ENCODE assay signal across 2 cellular contexts in genomic region chr14:102056694-102057442, GRCh38.
TF ChIP-seq lines count a peak whose summit lies in the region.

No MANE protein-coding gene starts in this region.

TF ChIP-seq in HEK293, 187 proteins besides CTCF, POLR2A, EP300 and RAD21:
- TF ChIP-seq, protein P1, sequence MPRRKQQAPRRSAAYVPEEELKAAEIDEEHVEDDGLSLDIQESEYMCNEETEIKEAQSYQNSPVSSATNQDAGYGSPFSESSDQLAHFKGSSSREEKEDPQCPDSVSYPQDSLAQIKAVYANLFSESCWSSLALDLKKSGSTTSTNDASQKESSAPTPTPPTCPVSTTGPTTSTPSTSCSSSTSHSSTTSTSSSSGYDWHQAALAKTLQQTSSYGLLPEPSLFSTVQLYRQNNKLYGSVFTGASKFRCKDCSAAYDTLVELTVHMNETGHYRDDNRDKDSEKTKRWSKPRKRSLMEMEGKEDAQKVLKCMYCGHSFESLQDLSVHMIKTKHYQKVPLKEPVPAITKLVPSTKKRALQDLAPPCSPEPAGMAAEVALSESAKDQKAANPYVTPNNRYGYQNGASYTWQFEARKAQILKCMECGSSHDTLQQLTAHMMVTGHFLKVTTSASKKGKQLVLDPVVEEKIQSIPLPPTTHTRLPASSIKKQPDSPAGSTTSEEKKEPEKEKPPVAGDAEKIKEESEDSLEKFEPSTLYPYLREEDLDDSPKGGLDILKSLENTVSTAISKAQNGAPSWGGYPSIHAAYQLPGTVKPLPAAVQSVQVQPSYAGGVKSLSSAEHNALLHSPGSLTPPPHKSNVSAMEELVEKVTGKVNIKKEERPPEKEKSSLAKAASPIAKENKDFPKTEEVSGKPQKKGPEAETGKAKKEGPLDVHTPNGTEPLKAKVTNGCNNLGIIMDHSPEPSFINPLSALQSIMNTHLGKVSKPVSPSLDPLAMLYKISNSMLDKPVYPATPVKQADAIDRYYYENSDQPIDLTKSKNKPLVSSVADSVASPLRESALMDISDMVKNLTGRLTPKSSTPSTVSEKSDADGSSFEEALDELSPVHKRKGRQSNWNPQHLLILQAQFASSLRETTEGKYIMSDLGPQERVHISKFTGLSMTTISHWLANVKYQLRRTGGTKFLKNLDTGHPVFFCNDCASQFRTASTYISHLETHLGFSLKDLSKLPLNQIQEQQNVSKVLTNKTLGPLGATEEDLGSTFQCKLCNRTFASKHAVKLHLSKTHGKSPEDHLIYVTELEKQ (tag by site-specific recombination; IDR thresholded peaks at IDR 0.05; ENCODE audit: borderline replicate concordance) = no peak
- TF ChIP-seq ZFHX2 (tag by site-specific recombination; conservative IDR thresholded peaks at IDR 0.05) (peak; percentile 38), ZSCAN4 (tag by site-specific recombination; IDR thresholded peaks at IDR 0.05) (peak; percentile 98), ZBTB26 (tag by site-specific recombination; optimal IDR thresholded peaks at IDR 0.05) (peak; percentile 37)

TF ChIP-seq in HepG2, 621 proteins besides CTCF, POLR2A, EP300 and RAD21 (continued from another document and continues in another):
- no peak for TF ChIP-seq ATF5 (CRISPR knock-in tag; IDR thresholded peaks at IDR 0.05; ENCODE audit: low read depth)
- no peak for TF ChIP-seq RORA (CRISPR knock-in tag; IDR thresholded peaks at IDR 0.05)
- TF ChIP-seq ZKSCAN1 (IDR thresholded peaks at IDR 0.05; ENCODE audit: low read length) = no peak
- TF ChIP-seq ZMYM3 (CRISPR knock-in tag; IDR thresholded peaks at IDR 0.05) = no peak
- TF ChIP-seq KLF11 (CRISPR knock-in tag; IDR thresholded peaks at IDR 0.05) = no peak
- no peak for TF ChIP-seq ZNF354B (CRISPR knock-in tag; IDR thresholded peaks at IDR 0.05)
- TF ChIP-seq REXO4 (CRISPR knock-in tag; IDR thresholded peaks at IDR 0.05; ENCODE audit: borderline replicate concordance) = no peak
- TF ChIP-seq, protein P2, sequence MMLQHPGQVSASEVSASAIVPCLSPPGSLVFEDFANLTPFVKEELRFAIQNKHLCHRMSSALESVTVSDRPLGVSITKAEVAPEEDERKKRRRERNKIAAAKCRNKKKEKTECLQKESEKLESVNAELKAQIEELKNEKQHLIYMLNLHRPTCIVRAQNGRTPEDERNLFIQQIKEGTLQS (CRISPR knock-in tag; IDR thresholded peaks at IDR 0.05) = no peak
- TF ChIP-seq SP5 (CRISPR knock-in tag; IDR thresholded peaks at IDR 0.05; ENCODE audit: borderline replicate concordance, low read depth) = no peak
- TF ChIP-seq, protein P3, sequence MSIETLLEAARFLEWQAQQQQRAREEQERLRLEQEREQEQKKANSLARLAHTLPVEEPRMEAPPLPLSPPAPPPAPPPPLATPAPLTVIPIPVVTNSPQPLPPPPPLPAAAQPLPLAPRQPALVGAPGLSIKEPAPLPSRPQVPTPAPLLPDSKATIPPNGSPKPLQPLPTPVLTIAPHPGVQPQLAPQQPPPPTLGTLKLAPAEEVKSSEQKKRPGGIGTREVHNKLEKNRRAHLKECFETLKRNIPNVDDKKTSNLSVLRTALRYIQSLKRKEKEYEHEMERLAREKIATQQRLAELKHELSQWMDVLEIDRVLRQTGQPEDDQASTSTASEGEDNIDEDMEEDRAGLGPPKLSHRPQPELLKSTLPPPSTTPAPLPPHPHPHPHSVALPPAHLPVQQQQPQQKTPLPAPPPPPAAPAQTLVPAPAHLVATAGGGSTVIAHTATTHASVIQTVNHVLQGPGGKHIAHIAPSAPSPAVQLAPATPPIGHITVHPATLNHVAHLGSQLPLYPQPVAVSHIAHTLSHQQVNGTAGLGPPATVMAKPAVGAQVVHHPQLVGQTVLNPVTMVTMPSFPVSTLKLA (IDR thresholded peaks at IDR 0.05) = peak; percentile 99
- TF ChIP-seq ZNF570 (CRISPR knock-in tag; IDR thresholded peaks at IDR 0.05; ENCODE audit: borderline replicate concordance) = no peak
- TF ChIP-seq CBFB (CRISPR knock-in tag; IDR thresholded peaks at IDR 0.05) = no peak
- TF ChIP-seq MEIS2 (CRISPR knock-in tag; IDR thresholded peaks at IDR 0.05) = no peak
- no peak for TF ChIP-seq BRF2 (CRISPR knock-in tag; IDR thresholded peaks at IDR 0.05)
- TF ChIP-seq HNRNPLL (IDR thresholded peaks at IDR 0.05; ENCODE audit: low read depth, low read length, poor library complexity, severe bottlenecking) = peak; percentile 54
- TF ChIP-seq ZNF672 (CRISPR knock-in tag; IDR thresholded peaks at IDR 0.05) = 0 out of 2 replicates have a peak, but pooled peaks have one; percentile 31
- TF ChIP-seq ZNF230 (CRISPR knock-in tag; IDR thresholded peaks at IDR 0.05) = no peak
- no peak for TF ChIP-seq TMF1 (CRISPR knock-in tag; IDR thresholded peaks at IDR 0.05; ENCODE audit: low read depth)
- TF ChIP-seq ISX (CRISPR knock-in tag; conservative IDR thresholded peaks at IDR 0.05) = no peak
- no peak for TF ChIP-seq ZNF746 (CRISPR knock-in tag; IDR thresholded peaks at IDR 0.05)
- no peak for TF ChIP-seq SP140L (CRISPR knock-in tag; IDR thresholded peaks at IDR 0.05; ENCODE audit: borderline replicate concordance)
- TF ChIP-seq SIX1 (CRISPR knock-in tag; IDR thresholded peaks at IDR 0.05; ENCODE audit: borderline replicate concordance) = no peak
- peak; percentile 8 for TF ChIP-seq TEAD3 (CRISPR knock-in tag; optimal IDR thresholded peaks at IDR 0.05; ENCODE audit: borderline replicate concordance)
- 0 out of 2 replicates have a peak, but pooled peaks have one; percentile 16 for TF ChIP-seq CHCHD3 (CRISPR knock-in tag; IDR thresholded peaks at IDR 0.05)
- TF ChIP-seq, protein P4, sequence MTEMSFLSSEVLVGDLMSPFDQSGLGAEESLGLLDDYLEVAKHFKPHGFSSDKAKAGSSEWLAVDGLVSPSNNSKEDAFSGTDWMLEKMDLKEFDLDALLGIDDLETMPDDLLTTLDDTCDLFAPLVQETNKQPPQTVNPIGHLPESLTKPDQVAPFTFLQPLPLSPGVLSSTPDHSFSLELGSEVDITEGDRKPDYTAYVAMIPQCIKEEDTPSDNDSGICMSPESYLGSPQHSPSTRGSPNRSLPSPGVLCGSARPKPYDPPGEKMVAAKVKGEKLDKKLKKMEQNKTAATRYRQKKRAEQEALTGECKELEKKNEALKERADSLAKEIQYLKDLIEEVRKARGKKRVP (CRISPR knock-in tag; IDR thresholded peaks at IDR 0.05) = no peak
- TF ChIP-seq TP53 (CRISPR knock-in tag; conservative IDR thresholded peaks at IDR 0.05) = no peak
- no peak for TF ChIP-seq ZNF572 (CRISPR knock-in tag; IDR thresholded peaks at IDR 0.05)
- no peak for TF ChIP-seq ZNF567 (CRISPR knock-in tag; IDR thresholded peaks at IDR 0.05; ENCODE audit: borderline replicate concordance)
- TF ChIP-seq KDM1A (CRISPR knock-in tag; IDR thresholded peaks at IDR 0.05) = no peak
- peak; percentile 46 for TF ChIP-seq AGO2 (optimal IDR thresholded peaks at IDR 0.05; ENCODE audit: low read depth, low read length)
- TF ChIP-seq GMEB1 (CRISPR knock-in tag; IDR thresholded peaks at IDR 0.05; ENCODE audit: borderline replicate concordance) = no peak
- TF ChIP-seq, protein P5, sequence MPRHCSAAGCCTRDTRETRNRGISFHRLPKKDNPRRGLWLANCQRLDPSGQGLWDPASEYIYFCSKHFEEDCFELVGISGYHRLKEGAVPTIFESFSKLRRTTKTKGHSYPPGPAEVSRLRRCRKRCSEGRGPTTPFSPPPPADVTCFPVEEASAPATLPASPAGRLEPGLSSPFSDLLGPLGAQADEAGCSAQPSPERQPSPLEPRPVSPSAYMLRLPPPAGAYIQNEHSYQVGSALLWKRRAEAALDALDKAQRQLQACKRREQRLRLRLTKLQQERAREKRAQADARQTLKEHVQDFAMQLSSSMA (CRISPR knock-in tag; IDR thresholded peaks at IDR 0.05) = no peak
- TF ChIP-seq, protein P6, sequence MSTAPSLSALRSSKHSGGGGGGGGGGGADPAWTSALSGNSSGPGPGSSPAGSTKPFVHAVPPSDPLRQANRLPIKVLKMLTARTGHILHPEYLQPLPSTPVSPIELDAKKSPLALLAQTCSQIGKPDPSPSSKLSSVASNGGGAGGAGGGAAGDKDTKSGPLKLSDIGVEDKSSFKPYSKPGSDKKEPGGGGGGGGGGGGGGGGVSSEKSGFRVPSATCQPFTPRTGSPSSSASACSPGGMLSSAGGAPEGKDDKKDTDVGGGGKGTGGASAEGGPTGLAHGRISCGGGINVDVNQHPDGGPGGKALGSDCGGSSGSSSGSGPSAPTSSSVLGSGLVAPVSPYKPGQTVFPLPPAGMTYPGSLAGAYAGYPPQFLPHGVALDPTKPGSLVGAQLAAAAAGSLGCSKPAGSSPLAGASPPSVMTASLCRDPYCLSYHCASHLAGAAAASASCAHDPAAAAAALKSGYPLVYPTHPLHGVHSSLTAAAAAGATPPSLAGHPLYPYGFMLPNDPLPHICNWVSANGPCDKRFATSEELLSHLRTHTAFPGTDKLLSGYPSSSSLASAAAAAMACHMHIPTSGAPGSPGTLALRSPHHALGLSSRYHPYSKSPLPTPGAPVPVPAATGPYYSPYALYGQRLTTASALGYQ (CRISPR knock-in tag; IDR thresholded peaks at IDR 0.05) = no peak
- no peak for TF ChIP-seq ZNF121 (CRISPR knock-in tag; IDR thresholded peaks at IDR 0.05)
- TF ChIP-seq, protein P7, sequence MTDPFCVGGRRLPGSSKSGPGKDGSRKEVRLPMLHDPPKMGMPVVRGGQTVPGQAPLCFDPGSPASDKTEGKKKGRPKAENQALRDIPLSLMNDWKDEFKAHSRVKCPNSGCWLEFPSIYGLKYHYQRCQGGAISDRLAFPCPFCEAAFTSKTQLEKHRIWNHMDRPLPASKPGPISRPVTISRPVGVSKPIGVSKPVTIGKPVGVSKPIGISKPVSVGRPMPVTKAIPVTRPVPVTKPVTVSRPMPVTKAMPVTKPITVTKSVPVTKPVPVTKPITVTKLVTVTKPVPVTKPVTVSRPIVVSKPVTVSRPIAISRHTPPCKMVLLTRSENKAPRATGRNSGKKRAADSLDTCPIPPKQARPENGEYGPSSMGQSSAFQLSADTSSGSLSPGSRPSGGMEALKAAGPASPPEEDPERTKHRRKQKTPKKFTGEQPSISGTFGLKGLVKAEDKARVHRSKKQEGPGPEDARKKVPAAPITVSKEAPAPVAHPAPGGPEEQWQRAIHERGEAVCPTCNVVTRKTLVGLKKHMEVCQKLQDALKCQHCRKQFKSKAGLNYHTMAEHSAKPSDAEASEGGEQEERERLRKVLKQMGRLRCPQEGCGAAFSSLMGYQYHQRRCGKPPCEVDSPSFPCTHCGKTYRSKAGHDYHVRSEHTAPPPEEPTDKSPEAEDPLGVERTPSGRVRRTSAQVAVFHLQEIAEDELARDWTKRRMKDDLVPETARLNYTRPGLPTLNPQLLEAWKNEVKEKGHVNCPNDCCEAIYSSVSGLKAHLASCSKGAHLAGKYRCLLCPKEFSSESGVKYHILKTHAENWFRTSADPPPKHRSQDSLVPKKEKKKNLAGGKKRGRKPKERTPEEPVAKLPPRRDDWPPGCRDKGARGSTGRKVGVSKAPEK (CRISPR knock-in tag; IDR thresholded peaks at IDR 0.05; ENCODE audit: borderline replicate concordance) = peak; percentile 71; the same call in 1 of the 2 replicates
- no peak for TF ChIP-seq TBX3 (IDR thresholded peaks at IDR 0.05; ENCODE audit: borderline replicate concordance)
- TF ChIP-seq BRD4 (CRISPR knock-in tag; IDR thresholded peaks at IDR 0.05) = no peak
- TF ChIP-seq JUNB (CRISPR knock-in tag; IDR thresholded peaks at IDR 0.05; ENCODE audit: borderline replicate concordance) = no peak
- no peak for TF ChIP-seq ZNF446 (CRISPR knock-in tag; IDR thresholded peaks at IDR 0.05)
- no peak for TF ChIP-seq ZNF574 (CRISPR knock-in tag; IDR thresholded peaks at IDR 0.05)
- TF ChIP-seq ZBTB21 (CRISPR knock-in tag; IDR thresholded peaks at IDR 0.05) = no peak
